10 cellular contexts compared by ENCODE assay signal in genomic region chr9:109411069-109411761, GRCh38.
A peak's percentile ranks its signal among the peaks of the same experiment; 100 is the strongest.
DNase-seq lines count a peak whose midpoint lies in the region; ATAC-seq and TF ChIP-seq lines count a peak whose summit lies in the region.
"Had no signal": no experiment of that assay in that cellular context is flagged by ENCODE, and none has a peak within 500 bp of the region (broad histone marks: within the 10 kb centered on the region; RNA-seq: fewer than 3 reads in every experiment).

No MANE protein-coding gene starts in this region.

- no peak for TF ChIP-seq CTCF in H9 (conservative IDR thresholded peaks at IDR 0.05)

- H3K79me1 ChIP-seq in H9 (ENCODE audit: insufficient read depth, low read depth, low read length, poor library complexity, severe bottlenecking): no peaks in the 10 kb centered on the region

- no peak overlapping the region for H2AFZ ChIP-seq in H9 (ENCODE audit: low read length)

- H3K4me1 ChIP-seq in H9 (ENCODE audit: insufficient read depth, low read length): peaks cover 10% of the 10 kb centered on the region; the same call in 1 of the 2 replicates

- H3K27me3 ChIP-seq in H9 (ENCODE audit: insufficient read depth, low read length): no peaks in the 10 kb centered on the region

- H4K8ac ChIP-seq in H9 (replicated peaks; ENCODE audit: insufficient read length, low read depth, low read length): no peak overlapping the region

- H3K14ac ChIP-seq in H9 (ENCODE audit: insufficient read depth, low read length): no peak overlapping the region

- no peak overlapping the region for H2BK12ac ChIP-seq in H9 (ENCODE audit: insufficient read length, low read depth, low read length)

- H3K9me3 Mint-ChIP-seq in H9: no peaks in the 10 kb centered on the region

- no peak overlapping the region for H3K4me2 ChIP-seq in H9 (ENCODE audit: insufficient read depth, insufficient read length, low read length)

- no peak overlapping the region for H3K18ac ChIP-seq in H9 (ENCODE audit: insufficient read length, low read depth, low read length)

- no CpG with 5 or more reads among the region's 10 CpGs for WGBS in H9 (ENCODE audit: extremely low coverage, insufficient read length, low lambda C conversion rate)

- no peak overlapping the region for H3K27ac ChIP-seq in H9 (ENCODE audit: insufficient read length, low read depth, low read length)

- H3T11ph ChIP-seq in H9 (ENCODE audit: low read length): no peak overlapping the region

- peak; percentile 69 for ATAC-seq in GM18517 (IDR thresholded peaks at IDR 0.05; ENCODE audit: unreplicated experiment)
- ATAC-seq in GM21528 (IDR thresholded peaks at IDR 0.05; ENCODE audit: low FRiP score, unreplicated experiment): peak; percentile 67
- peak; percentile 76 for ATAC-seq in HG03432 (IDR thresholded peaks at IDR 0.05; ENCODE audit: unreplicated experiment)

- no peak overlapping the region for H2BK5ac ChIP-seq in H9 (ENCODE audit: insufficient read length, low read length)

- H2BK120ac ChIP-seq in H9 (ENCODE audit: low read depth, low read length, poor library complexity, severe bottlenecking): no peak overlapping the region

- no peak overlapping the region for H3K4me3 Mint-ChIP-seq in H9

- DNase-seq in amniotic epithelial cell (ENCODE audit: low read depth) (peak; percentile 19), ecto neural progenitor cell (ENCODE audit: low spot score) (no peak), DMS79 treated with DMSO at 0.1 percent for 48 hours (lab: John Stamatoyannopoulos, UW) (no peak), H9 (no peak), NCI-H526 treated with DMSO at 0.1 percent for 48 hours (lab: John Stamatoyannopoulos, UW) (no peak)
- DNase-seq: effector CD8-positive, alpha-beta T cell; NCI-H187 had no signal

- peak overlapping the region in 1 of 3 experiments; percentile 44; a peak in 2 of 7 replicates for H3K27ac Mint-ChIP-seq in H9

- H3K23ac ChIP-seq in H9 (ENCODE audit: insufficient read length, low read depth, low read length): no peak overlapping the region

- no peak overlapping the region for H3K9ac ChIP-seq in H9 (ENCODE audit: extremely low read depth, insufficient read length, low read length)

- H3K4me1 Mint-ChIP-seq in H9: peaks cover 40 to 45% of the 10 kb centered on the region in 2 experiments

- H4K91ac ChIP-seq in H9 (ENCODE audit: insufficient read length, low read depth, low read length): no peak overlapping the region

- H3K36me3 Mint-ChIP-seq in H9 (ENCODE audit: insufficient read depth in 1 of 3, low read depth in 3 of 3): peaks cover 0 to 3% (median 0%) of the 10 kb centered on the region in 3 experiments; a peak in 1 of 7 replicates

- H2BK15ac ChIP-seq in H9 (ENCODE audit: low read depth, low read length): no peak overlapping the region

- no peaks in the 10 kb centered on the region for H3K79me2 ChIP-seq in H9 (ENCODE audit: insufficient read depth, low read length)

- H3K4ac ChIP-seq in H9 (ENCODE audit: low read depth, low read length): no peak overlapping the region

- H4K20me1 ChIP-seq in H9 (ENCODE audit: control insufficient read depth, insufficient read depth, insufficient read length): no peaks in the 10 kb centered on the region

- no peaks in the 10 kb centered on the region for H3K23me2 ChIP-seq in H9 (ENCODE audit: insufficient read length, low read depth, low read length, poor library complexity, severe bottlenecking)

- no peak overlapping the region for H3K56ac ChIP-seq in H9 (ENCODE audit: insufficient read length, low read depth, low read length)

- H3K9me3 ChIP-seq in H9 (ENCODE audit: control insufficient read depth, low read depth, low read length): no peaks in the 10 kb centered on the region

- no peak overlapping the region for H4K5ac ChIP-seq in H9 (ENCODE audit: insufficient read length, low read depth, low read length)

- H3K27me3 Mint-ChIP-seq in H9 (ENCODE audit: low read depth): no peaks in the 10 kb centered on the region

- H2BK20ac ChIP-seq in H9 (ENCODE audit: low read depth, low read length, poor library complexity, severe bottlenecking): no peak overlapping the region

- no peak overlapping the region for H2AK5ac ChIP-seq in H9 (ENCODE audit: insufficient read length, low read length)
